Comparison of ENCODE assay signal across 8 cellular contexts in the genomic region with DNA sequence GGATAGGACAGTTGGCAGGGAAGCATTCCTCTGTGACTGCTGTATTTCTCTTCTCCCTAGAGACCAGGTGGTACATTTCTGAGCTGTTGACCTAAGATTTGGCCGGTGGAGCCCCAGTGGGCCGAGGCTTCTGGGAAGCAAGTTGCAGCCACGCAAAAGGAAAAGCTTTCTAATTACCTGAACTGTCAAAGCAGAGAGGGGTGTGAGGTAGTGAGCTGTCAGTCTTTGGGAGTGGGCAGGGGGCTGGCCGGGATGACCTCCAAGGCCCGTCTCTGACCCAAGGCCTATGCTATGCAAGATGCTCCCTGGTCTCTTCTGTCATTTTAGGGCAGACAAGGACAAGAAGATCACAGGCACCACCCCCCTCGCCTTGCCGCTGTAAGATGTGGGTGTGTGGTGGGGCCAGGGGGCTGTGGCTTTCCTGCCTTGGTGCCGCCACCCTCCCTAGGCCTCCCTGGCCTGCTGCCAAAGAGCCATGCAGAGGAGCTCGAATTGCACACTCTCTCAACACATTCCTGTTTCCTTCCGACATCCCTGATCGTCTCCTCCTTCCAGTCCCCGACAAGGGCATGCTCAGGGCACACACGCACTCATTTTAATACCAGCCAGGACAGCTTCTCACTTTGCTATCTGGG. TPM values are rescaled to one million over a fixed set of nuclear protein-coding genes. Genes with fewer than 3 reads are reported as not detected.
DNase-seq lines count a peak whose midpoint lies in the region; ATAC-seq, FAIRE-seq and TF ChIP-seq lines count a peak whose summit lies in the region.

No MANE protein-coding gene starts in this region.

- H3K9me3 ChIP-seq in NT2/D1 (ENCODE audit: insufficient read depth, low read length) (no peaks in the 10 kb centered on the region), kidney (ENCODE audit: control insufficient read depth in 1 of 2, low read length in 2 of 2) (no peaks in the 10 kb centered on the region)

- no peak overlapping the region for H3K27ac Mint-ChIP-seq in GM23338

- H3K9me3 Mint-ChIP-seq in GM23338, result no peaks in the 10 kb centered on the region

- H3K4me3 Mint-ChIP-seq in GM23338, result no peak overlapping the region

- intact Hi-C loops in kidney (cut with DNase I), result no loop called here

- H3K79me2 ChIP-seq in GM23338 (replicated peaks; ENCODE audit: insufficient read depth), result no peaks in the 10 kb centered on the region

- DNase-seq in GM23338 (ENCODE audit: low spot score), result peak; percentile 39
- peak; percentile 20 for DNase-seq in NT2/D1 (ENCODE audit: low read depth, low spot score)
- DNase-seq in activated effector memory CD4-positive, alpha-beta T cell treated with Interleukin-2 at 50 U/mL for 16 hours, result peak; percentile 63
- DNase-seq in kidney, result peak; percentile 88
- peak; percentile 25 to 41 for DNase-seq in stimulated activated CD8-positive, alpha-beta memory T cell treated with anti-CD3 and anti-CD28 coated beads, Interleukin-4, amount 100 ng/mL, for 1 hour (ENCODE audit: low read depth in 2 of 2, low spot score in 1 of 2)

- TF ChIP-seq CTCF in GM23338 (conservative IDR thresholded peaks at IDR 0.05; ENCODE audit: low read depth in 2 of 2) (no peak), kidney (IDR thresholded peaks at IDR 0.05; ENCODE audit: borderline replicate concordance, extremely low read depth, insufficient read depth) (no peak)

- H3K9me2 ChIP-seq in GM23338 (ENCODE audit: insufficient read depth), result no peaks in the 10 kb centered on the region

- H3K9ac ChIP-seq in NT2/D1 (ENCODE audit: insufficient read length, low read depth), result no peak overlapping the region
- no peak overlapping the region for H3K9ac ChIP-seq in kidney (ENCODE audit: low read length in 2 of 2)

- no peaks in the 10 kb centered on the region for H3K36me3 Mint-ChIP-seq in GM23338 (ENCODE audit: low read depth)

- peak; percentile 57 for ATAC-seq in GM23338
- no peak for ATAC-seq in GM18861 (IDR thresholded peaks at IDR 0.05; ENCODE audit: unreplicated experiment)
- ATAC-seq in esophagus mucosa, result no peak
- no peak for ATAC-seq in GM19467 (IDR thresholded peaks at IDR 0.05; ENCODE audit: unreplicated experiment)

- no peak for FAIRE-seq in kidney (lab: Jason Lieb, UNC)

- H3K36me3 ChIP-seq in GM23338 (ENCODE audit: insufficient read depth) (no peaks in the 10 kb centered on the region), NT2/D1 (ENCODE audit: insufficient read depth, insufficient read length, low read length) (no peaks in the 10 kb centered on the region), kidney (ENCODE audit: control insufficient read depth in 1 of 2, insufficient read depth in 2 of 2, low read length in 2 of 2) (no peaks in the 10 kb centered on the region)

- H3K4me1 Mint-ChIP-seq in GM23338, result peaks cover 35% of the 10 kb centered on the region

- H2AFZ ChIP-seq in GM23338, result no peak overlapping the region; the same call in 1 of the 2 replicates

- no peaks in the 10 kb centered on the region for H4K20me1 ChIP-seq in GM23338 (replicated peaks; ENCODE audit: insufficient read depth)

- no peaks in the 10 kb centered on the region for H3F3A ChIP-seq in GM23338 (replicated peaks; ENCODE audit: low read depth)

- H3K4me1 ChIP-seq in GM23338 (ENCODE audit: insufficient read depth), result no peaks in the 10 kb centered on the region
- H3K4me1 ChIP-seq in NT2/D1 (ENCODE audit: insufficient read depth, insufficient read length), result peaks cover 17% of the 10 kb centered on the region
- no peaks in the 10 kb centered on the region for H3K4me1 ChIP-seq in kidney (ENCODE audit: control insufficient read depth in 1 of 2, insufficient read depth in 1 of 2, low read depth in 1 of 2, low read length in 2 of 2)

- no peak overlapping the region for H3K4me2 ChIP-seq in GM23338

- peaks cover 9% of the 10 kb centered on the region for H3K27me3 Mint-ChIP-seq in GM23338 (ENCODE audit: insufficient read depth, low read depth, poor library complexity)

- H3K4me3 ChIP-seq in GM23338 (no peak overlapping the region), NT2/D1 (ENCODE audit: insufficient read length, low read depth) (no peak overlapping the region), kidney (ENCODE audit: low read length in 2 of 2) (no peak overlapping the region)

- H3K27ac ChIP-seq in GM23338 (ENCODE audit: low read depth) (no peak overlapping the region), kidney (ENCODE audit: low read depth in 2 of 2, low read length in 2 of 2) (no peak overlapping the region)

- H3K27me3 ChIP-seq in GM23338 (ENCODE audit: insufficient read depth) (no peaks in the 10 kb centered on the region), NT2/D1 (ENCODE audit: insufficient read depth, insufficient read length) (no peaks in the 10 kb centered on the region)

TF ChIP-seq in GM23338, 12 proteins besides CTCF, POLR2A, EP300 and RAD21:
- TF ChIP-seq JUNB (IDR thresholded peaks at IDR 0.05; ENCODE audit: unreplicated experiment), result no peak
- TF ChIP-seq, protein P1, sequence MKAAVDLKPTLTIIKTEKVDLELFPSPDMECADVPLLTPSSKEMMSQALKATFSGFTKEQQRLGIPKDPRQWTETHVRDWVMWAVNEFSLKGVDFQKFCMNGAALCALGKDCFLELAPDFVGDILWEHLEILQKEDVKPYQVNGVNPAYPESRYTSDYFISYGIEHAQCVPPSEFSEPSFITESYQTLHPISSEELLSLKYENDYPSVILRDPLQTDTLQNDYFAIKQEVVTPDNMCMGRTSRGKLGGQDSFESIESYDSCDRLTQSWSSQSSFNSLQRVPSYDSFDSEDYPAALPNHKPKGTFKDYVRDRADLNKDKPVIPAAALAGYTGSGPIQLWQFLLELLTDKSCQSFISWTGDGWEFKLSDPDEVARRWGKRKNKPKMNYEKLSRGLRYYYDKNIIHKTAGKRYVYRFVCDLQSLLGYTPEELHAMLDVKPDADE (IDR thresholded peaks at IDR 0.05), result no peak
- TF ChIP-seq, protein P2, sequence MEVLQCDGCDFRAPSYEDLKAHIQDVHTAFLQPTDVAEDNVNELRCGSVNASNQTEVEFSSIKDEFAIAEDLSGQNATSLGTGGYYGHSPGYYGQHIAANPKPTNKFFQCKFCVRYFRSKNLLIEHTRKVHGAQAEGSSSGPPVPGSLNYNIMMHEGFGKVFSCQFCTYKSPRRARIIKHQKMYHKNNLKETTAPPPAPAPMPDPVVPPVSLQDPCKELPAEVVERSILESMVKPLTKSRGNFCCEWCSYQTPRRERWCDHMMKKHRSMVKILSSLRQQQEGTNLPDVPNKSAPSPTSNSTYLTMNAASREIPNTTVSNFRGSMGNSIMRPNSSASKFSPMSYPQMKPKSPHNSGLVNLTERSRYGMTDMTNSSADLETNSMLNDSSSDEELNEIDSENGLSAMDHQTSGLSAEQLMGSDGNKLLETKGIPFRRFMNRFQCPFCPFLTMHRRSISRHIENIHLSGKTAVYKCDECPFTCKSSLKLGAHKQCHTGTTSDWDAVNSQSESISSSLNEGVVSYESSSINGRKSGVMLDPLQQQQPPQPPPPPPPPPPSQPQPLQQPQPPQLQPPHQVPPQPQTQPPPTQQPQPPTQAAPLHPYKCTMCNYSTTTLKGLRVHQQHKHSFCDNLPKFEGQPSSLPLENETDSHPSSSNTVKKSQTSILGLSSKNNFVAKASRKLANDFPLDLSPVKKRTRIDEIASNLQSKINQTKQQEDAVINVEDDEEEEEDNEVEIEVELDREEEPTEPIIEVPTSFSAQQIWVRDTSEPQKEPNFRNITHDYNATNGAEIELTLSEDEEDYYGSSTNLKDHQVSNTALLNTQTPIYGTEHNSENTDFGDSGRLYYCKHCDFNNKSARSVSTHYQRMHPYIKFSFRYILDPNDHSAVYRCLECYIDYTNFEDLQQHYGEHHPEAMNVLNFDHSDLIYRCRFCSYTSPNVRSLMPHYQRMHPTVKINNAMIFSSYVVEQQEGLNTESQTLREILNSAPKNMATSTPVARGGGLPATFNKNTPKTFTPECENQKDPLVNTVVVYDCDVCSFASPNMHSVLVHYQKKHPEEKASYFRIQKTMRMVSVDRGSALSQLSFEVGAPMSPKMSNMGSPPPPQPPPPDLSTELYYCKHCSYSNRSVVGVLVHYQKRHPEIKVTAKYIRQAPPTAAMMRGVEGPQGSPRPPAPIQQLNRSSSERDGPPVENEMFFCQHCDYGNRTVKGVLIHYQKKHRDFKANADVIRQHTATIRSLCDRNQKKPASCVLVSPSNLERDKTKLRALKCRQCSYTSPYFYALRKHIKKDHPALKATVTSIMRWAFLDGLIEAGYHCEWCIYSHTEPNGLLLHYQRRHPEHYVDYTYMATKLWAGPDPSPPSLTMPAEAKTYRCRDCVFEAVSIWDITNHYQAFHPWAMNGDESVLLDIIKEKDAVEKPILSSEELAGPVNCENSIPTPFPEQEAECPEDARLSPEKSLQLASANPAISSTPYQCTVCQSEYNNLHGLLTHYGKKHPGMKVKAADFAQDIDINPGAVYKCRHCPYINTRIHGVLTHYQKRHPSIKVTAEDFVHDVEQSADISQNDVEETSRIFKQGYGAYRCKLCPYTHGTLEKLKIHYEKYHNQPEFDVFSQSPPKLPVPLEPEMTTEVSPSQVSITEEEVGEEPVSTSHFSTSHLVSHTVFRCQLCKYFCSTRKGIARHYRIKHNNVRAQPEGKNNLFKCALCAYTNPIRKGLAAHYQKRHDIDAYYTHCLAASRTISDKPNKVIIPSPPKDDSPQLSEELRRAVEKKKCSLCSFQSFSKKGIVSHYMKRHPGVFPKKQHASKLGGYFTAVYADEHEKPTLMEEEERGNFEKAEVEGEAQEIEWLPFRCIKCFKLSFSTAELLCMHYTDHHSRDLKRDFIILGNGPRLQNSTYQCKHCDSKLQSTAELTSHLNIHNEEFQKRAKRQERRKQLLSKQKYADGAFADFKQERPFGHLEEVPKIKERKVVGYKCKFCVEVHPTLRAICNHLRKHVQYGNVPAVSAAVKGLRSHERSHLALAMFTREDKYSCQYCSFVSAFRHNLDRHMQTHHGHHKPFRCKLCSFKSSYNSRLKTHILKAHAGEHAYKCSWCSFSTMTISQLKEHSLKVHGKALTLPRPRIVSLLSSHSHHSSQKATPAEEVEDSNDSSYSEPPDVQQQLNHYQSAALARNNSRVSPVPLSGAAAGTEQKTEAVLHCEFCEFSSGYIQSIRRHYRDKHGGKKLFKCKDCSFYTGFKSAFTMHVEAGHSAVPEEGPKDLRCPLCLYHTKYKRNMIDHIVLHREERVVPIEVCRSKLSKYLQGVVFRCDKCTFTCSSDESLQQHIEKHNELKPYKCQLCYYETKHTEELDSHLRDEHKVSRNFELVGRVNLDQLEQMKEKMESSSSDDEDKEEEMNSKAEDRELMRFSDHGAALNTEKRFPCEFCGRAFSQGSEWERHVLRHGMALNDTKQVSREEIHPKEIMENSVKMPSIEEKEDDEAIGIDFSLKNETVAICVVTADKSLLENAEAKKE (CRISPR knock-in tag; IDR thresholded peaks at IDR 0.05), result no peak

RNA-seq across cellular contexts. Expression of a gene that starts 7.7 kb away (rescaled TPM):
- total RNA-seq in GM23338 (2014; rRNA removed; shearing (Covaris generic)), result 0.27 and 0.28 TPM in 2 replicates
- polyA plus RNA-seq in GM23338 (2016; fragmentation: Nextera tagmentation; extraction: Ambion mirVana) (0.26 TPM in 2 replicates), kidney (ENCODE audit: insufficient read depth, low read depth, low replicate concordance) (not detected)
- total RNA-seq in kidney (1.3 TPM), esophagus mucosa (40.0 TPM)

RNA-seq across cellular contexts. Expression of a gene that starts 36.3 kb away (rescaled TPM):
- total RNA-seq in GM23338 (2014; rRNA removed; shearing (Covaris generic)), result 0.58 and 0.80 TPM in 2 replicates
- 0.21 and 0.37 TPM in 2 replicates for polyA plus RNA-seq in GM23338 (2016; fragmentation: Nextera tagmentation; extraction: Ambion mirVana)
- not detected for total RNA-seq in kidney
- polyA plus RNA-seq in kidney (ENCODE audit: insufficient read depth, low read depth, low replicate concordance), result not detected
- 3.3 TPM for total RNA-seq in esophagus mucosa

Comparison
In these comparisons a context has a peak if more than half of its experiments do, and no peak if none do; other contexts are left out.
1. DNase-seq: peak in every context shown above with its lines; median percentile 88 in kidney; 63 in activated effector memory CD4-positive, alpha-beta T cell treated with Interleukin-2 at 50 U/mL for 16 hours; 39 in GM23338; 33 in stimulated activated CD8-positive, alpha-beta memory T cell treated with anti-CD3 and anti-CD28 coated beads, Interleukin-4, amount 100 ng/mL, for 1 hour; 20 in NT2/D1.
2. RNA of a gene that starts 7.7 kb away (total RNA-seq): 40.0 TPM in esophagus mucosa (single experiment); 1.3 TPM in kidney (single experiment) and 0.27 to 0.28 TPM in GM23338; every median in the first group is over 10 times any median in the second.